ENCODE assay signal across 14 cellular contexts in the genomic region with DNA sequence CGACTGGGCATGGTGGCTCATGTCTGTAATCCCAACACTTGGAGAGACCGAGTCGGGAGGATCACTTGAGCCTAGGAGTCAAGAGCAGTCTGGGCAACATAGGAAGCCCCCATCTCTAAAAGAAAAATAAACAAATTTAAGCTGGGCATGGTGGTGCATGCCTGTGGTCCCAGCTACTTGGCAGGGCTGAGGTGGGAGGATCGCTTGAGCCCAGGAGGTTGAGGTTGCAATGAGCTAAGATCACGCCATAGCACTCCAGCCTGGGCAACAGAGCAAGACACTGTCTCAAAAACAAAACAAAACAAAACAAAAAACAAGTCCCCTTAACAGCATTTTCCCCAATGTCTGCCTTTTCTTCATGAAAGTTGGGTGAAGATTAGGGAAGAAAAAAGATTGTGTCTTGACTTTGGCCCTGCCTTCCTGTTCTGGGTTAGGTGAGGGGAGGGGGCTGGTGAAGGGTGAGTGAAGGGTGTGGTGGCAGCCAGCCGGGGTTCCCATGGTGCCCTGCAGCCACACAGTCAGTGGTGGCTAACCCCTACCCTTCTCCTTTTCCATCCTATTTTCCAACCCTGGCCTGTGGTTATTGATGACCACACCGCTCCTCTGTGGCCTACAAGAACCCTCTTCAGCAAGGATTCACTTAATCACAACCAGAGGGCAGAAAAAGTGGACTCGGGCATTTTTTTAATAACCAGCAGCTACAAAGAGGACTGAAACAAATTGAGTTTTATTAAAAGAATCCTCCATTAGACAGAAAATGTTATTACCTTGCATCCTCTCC. TPM values are rescaled to one million over a fixed set of nuclear protein-coding genes. Genes with fewer than 3 reads are reported as not detected.
DNase-seq lines count a peak whose midpoint lies in the region; ATAC-seq and TF ChIP-seq lines count a peak whose summit lies in the region.
"Had no signal": no experiment of that assay in that cellular context is flagged by ENCODE, and none has a peak within 500 bp of the region (broad histone marks: within the 10 kb centered on the region; RNA-seq: fewer than 3 reads in every experiment).

No MANE protein-coding gene starts in this region.

- POLR2A ChIA-PET in CD4-positive, alpha-beta memory T cell (lab: Charles Lee; ENCODE audit: partially characterized antibody), result interaction anchor here (0.8 to 1.3 kb wide), 3 partner anchors 14 to 66 kb away, joined by 3 to 5 read pairs (median 3); no protein-coding TSS in a partner anchor
- POLR2A ChIA-PET in HCT116 (lab: Charles Lee), result no interaction called here

- DNase-seq in CD4-positive, alpha-beta memory T cell, result no peak
- DNase-seq in HCT116 (ENCODE audit: low read depth, low spot score) (no peak), T-helper 17 cell (no peak), myocyte (ENCODE audit: low read depth) (peak; percentile 90), hippocampal formation (lab: John Stamatoyannopoulos, UW) (no peak), NCI-H2029 treated with DMSO at 0.1 percent for 48 hours (lab: John Stamatoyannopoulos, UW) (no peak), upper lobe of right lung (no peak), type B pancreatic cell (ENCODE audit: extremely low spot score, unreplicated experiment) (no peak)
- DNase-seq: EL, NCI-H2081, RPMI8226, T-cell had no signal

- no peak for TF ChIP-seq POLR2A in HCT116 (IDR thresholded peaks at IDR 0.05; ENCODE audit: borderline replicate concordance, extremely low read depth, insufficient read depth, insufficient read length)

- H3K9me2 ChIP-seq in HCT116 (ENCODE audit: insufficient read depth), result no peaks in the 10 kb centered on the region

- H3K4me2 ChIP-seq in HCT116 (ENCODE audit: low read length), result no peak overlapping the region

- no peak overlapping the region for H2AFZ ChIP-seq in HCT116 (ENCODE audit: low read depth, low read length, poor library complexity, severe bottlenecking)

- no peaks in the 10 kb centered on the region for H3K27me3 Mint-ChIP-seq in CD4-positive, alpha-beta memory T cell
- H3K27me3 Mint-ChIP-seq in T-helper 17 cell (no peaks in the 10 kb centered on the region), type B pancreatic cell (peaks cover 14% of the 10 kb centered on the region)
- H3K27me3 Mint-ChIP-seq: T-cell had no signal

- peaks cover 21 to 29% (median 26%) of the 10 kb centered on the region in 4 donors for H3K4me1 Mint-ChIP-seq in CD4-positive, alpha-beta memory T cell
- H3K4me1 Mint-ChIP-seq in T-helper 17 cell (peaks cover 27% of the 10 kb centered on the region), type B pancreatic cell (ENCODE audit: unreplicated experiment) (peaks cover 31% of the 10 kb centered on the region)

- no peak for TF ChIP-seq RAD21 in HCT116 (IDR thresholded peaks at IDR 0.05; ENCODE audit: low read depth)

- H3K27ac ChIP-seq in CD4-positive, alpha-beta memory T cell (ENCODE audit: low read depth, low read length), result no peak overlapping the region
- H3K27ac ChIP-seq in HCT116 (ENCODE audit: low read depth, low read length), result no peak overlapping the region
- no peak overlapping the region for H3K27ac ChIP-seq in upper lobe of right lung

- no peak overlapping the region for H3K4me3 ChIP-seq in CD4-positive, alpha-beta memory T cell (ENCODE audit: low read length in 2 of 2)
- H3K4me3 ChIP-seq in HCT116 (replicated peaks in 1 of 2; ENCODE audit: low read depth in 1 of 2, low read length in 2 of 2) (no peak overlapping the region), upper lobe of right lung (no peak overlapping the region)
- H3K4me3 ChIP-seq: K562 had no signal

- no peaks in the 10 kb centered on the region for H3K27me3 ChIP-seq in CD4-positive, alpha-beta memory T cell (ENCODE audit: insufficient read depth, low read length)
- H3K27me3 ChIP-seq in HCT116 (ENCODE audit: insufficient read depth, low read length), result no peaks in the 10 kb centered on the region
- H3K27me3 ChIP-seq in upper lobe of right lung, result peaks cover 4% of the 10 kb centered on the region

- 0 out of 2 replicates have a peak overlapping the region, but pooled peaks have one; percentile 3 for H3K9ac ChIP-seq in HCT116 (ENCODE audit: low read length)

- no peak for TF ChIP-seq CTCF in HCT116 (IDR thresholded peaks at IDR 0.05 in 2 of 3, conservative IDR thresholded peaks at IDR 0.05 in 1 of 3; ENCODE audit: borderline replicate concordance in 1 of 3, insufficient read depth in 1 of 3, low read depth in 2 of 3, low read length in 2 of 3)
- TF ChIP-seq CTCF in upper lobe of right lung (IDR thresholded peaks at IDR 0.05), result no peak
- TF ChIP-seq CTCF in type B pancreatic cell (conservative IDR thresholded peaks at IDR 0.05), result no peak

- CTCF ChIA-PET in CD4-positive, alpha-beta memory T cell (lab: Charles Lee; ENCODE audit: partially characterized antibody), result interaction anchor here (1.0 to 1.1 kb wide), 3 partner anchors 66 to 151 kb away, joined by 3 read pairs; no protein-coding TSS in a partner anchor
- CTCF ChIA-PET in HCT116 (lab: Charles Lee), result no interaction called here

- no peaks in the 10 kb centered on the region for H4K20me1 ChIP-seq in HCT116 (ENCODE audit: insufficient read depth)

- intact Hi-C loops in CD4-positive, alpha-beta memory T cell (cut with micrococcal nuclease), result no loop called here
- intact Hi-C loops in HCT116 (cut with micrococcal nuclease) (no loop called here), upper lobe of right lung (cut with DNase I) (no loop called here)

- no peak for ATAC-seq in HCT116
- ATAC-seq in T-helper 17 cell, result no peak
- ATAC-seq in upper lobe of right lung, result no peak
- ATAC-seq: K562, T-cell had no signal

- H3K9me3 ChIP-seq in CD4-positive, alpha-beta memory T cell (ENCODE audit: control insufficient read depth in 1 of 2, low read length in 2 of 2), result no peaks in the 10 kb centered on the region
- H3K9me3 ChIP-seq in HCT116 (ENCODE audit: control insufficient read depth in 1 of 2, insufficient read depth in 1 of 2, low read depth in 1 of 2, low read length in 2 of 2) (no peaks in the 10 kb centered on the region), T-helper 17 cell (ENCODE audit: control insufficient read depth, low read length, poor library complexity, severe bottlenecking) (no peaks in the 10 kb centered on the region), upper lobe of right lung (no peaks in the 10 kb centered on the region)

- H3K36me3 ChIP-seq in CD4-positive, alpha-beta memory T cell (ENCODE audit: insufficient read depth, low read length), result no peaks in the 10 kb centered on the region
- H3K36me3 ChIP-seq in HCT116 (ENCODE audit: control insufficient read depth in 1 of 2, insufficient read depth in 2 of 2, low read length in 2 of 2), result no peaks in the 10 kb centered on the region
- no peaks in the 10 kb centered on the region for H3K36me3 ChIP-seq in upper lobe of right lung

- H3K36me3 Mint-ChIP-seq in CD4-positive, alpha-beta memory T cell, result no peaks in the 10 kb centered on the region
- H3K36me3 Mint-ChIP-seq in T-helper 17 cell (ENCODE audit: low read depth), result no peaks in the 10 kb centered on the region
- H3K36me3 Mint-ChIP-seq in type B pancreatic cell, result no peaks in the 10 kb centered on the region
- H3K36me3 Mint-ChIP-seq: T-cell had no signal

- H3K79me2 ChIP-seq in HCT116 (ENCODE audit: insufficient read depth, low read length), result no peaks in the 10 kb centered on the region

- H3K9me3 Mint-ChIP-seq in CD4-positive, alpha-beta memory T cell, result no peaks in the 10 kb centered on the region
- no peaks in the 10 kb centered on the region for H3K9me3 Mint-ChIP-seq in type B pancreatic cell
- H3K9me3 Mint-ChIP-seq: T-cell had no signal

- peaks cover 47% of the 10 kb centered on the region for H3K4me1 ChIP-seq in CD4-positive, alpha-beta memory T cell (ENCODE audit: insufficient read depth, low read length)
- peaks cover 0 to 18% of the 10 kb centered on the region in 2 experiments; a peak in 3 of 4 replicates for H3K4me1 ChIP-seq in HCT116 (ENCODE audit: control insufficient read depth in 1 of 2, insufficient read depth in 2 of 2, low read length in 2 of 2)
- peaks cover 6% of the 10 kb centered on the region for H3K4me1 ChIP-seq in upper lobe of right lung

- RAD21 ChIA-PET in HCT116 (lab: Charles Lee; ENCODE audit: low non-redundant PET in 1 of 2, low total read pairs in 2 of 2, uncharacterized antibody in 2 of 2, unreplicated experiment in 2 of 2), result interaction anchor here in 1 of 2 experiments (1.1 kb wide), 1 partner anchor 90 kb away, joined by 4 read pairs; no protein-coding TSS in a partner anchor

- no TSS peak for BruUV-seq in HCT116 (replicated peaks; lab: Mats Ljungman, UMichigan)

- H3K4me3 Mint-ChIP-seq in CD4-positive, alpha-beta memory T cell, result peak overlapping the region in 1 of 8 donors; percentile 17
- H3K4me3 Mint-ChIP-seq in T-helper 17 cell (no peak overlapping the region), type B pancreatic cell (no peak overlapping the region)
- H3K4me3 Mint-ChIP-seq: B cell, T-cell had no signal

- H3K27ac Mint-ChIP-seq in CD4-positive, alpha-beta memory T cell, result peak overlapping the region in 4 of 7 donors; percentile 9 to 76 (median 46)
- H3K27ac Mint-ChIP-seq in T-helper 17 cell, result peak overlapping the region; percentile 53
- H3K27ac Mint-ChIP-seq in type B pancreatic cell, result no peak overlapping the region
- H3K27ac Mint-ChIP-seq: B cell had no signal

TF ChIP-seq in HCT116, 20 proteins besides CTCF, POLR2A, EP300 and RAD21 (continues in another document):
- TF ChIP-seq YY1 (IDR thresholded peaks at IDR 0.05; ENCODE audit: extremely low read depth, insufficient replicate concordance, low read depth, low read length) (no peak), ZFX (IDR thresholded peaks at IDR 0.05) (no peak), ELF1 (IDR thresholded peaks at IDR 0.05; ENCODE audit: borderline replicate concordance, low read depth) (no peak)

RNA-seq across cellular contexts. Expression of gene SMAD3, which starts 28.4 kb away (rescaled TPM):
- total RNA-seq in CD4-positive, alpha-beta memory T cell, result 100 to 1,000 TPM; 189 to 197 TPM
- 10 to 100 TPM; 14.6 to 31.9 TPM for polyA plus RNA-seq in CD4-positive, alpha-beta memory T cell
- total RNA-seq in HCT116 (2021; ENCODE audit: unreplicated experiment), result 89.2 TPM
- 54.4 and 57.6 TPM in 2 replicates for polyA plus RNA-seq in HCT116 (2012)
- total RNA-seq in T-helper 17 cell, result 10 to 100 TPM; 79.8 to 82.9 TPM
- total RNA-seq in myocyte, result 24.4 and 31.0 TPM in 2 replicates
- polyA plus RNA-seq in myocyte (2012), result 28.7 TPM
- total RNA-seq in upper lobe of right lung, result 31.6 TPM
- total RNA-seq in type B pancreatic cell (ENCODE audit: low replicate concordance), result 52.0 and 59.0 TPM in 2 replicates
